ENCODE assay signal across 17 cellular contexts in genomic region chr5:821504-821903, GRCh38. TPM values are rescaled to one million over a fixed set of nuclear protein-coding genes. Genes with fewer than 3 reads are reported as not detected.
DNase-seq lines count a peak whose midpoint lies in the region; ATAC-seq and TF ChIP-seq lines count a peak whose summit lies in the region.
"Had no signal": no experiment of that assay in that cellular context is flagged by ENCODE, and none has a peak within 500 bp of the region (broad histone marks: within the 10 kb centered on the region; RNA-seq: fewer than 3 reads in every experiment).

No MANE protein-coding gene starts in this region.

- no peak overlapping the region for H2AFZ ChIP-seq in DND-41 (ENCODE audit: low read depth, low read length)
- H2AFZ ChIP-seq: GM23338 had no signal

- H3K4me3 ChIP-seq in DND-41 (ENCODE audit: low read depth in 1 of 2, low read length in 2 of 2) (no peak overlapping the region), upper lobe of left lung (no peak overlapping the region)
- H3K4me3 ChIP-seq: GM23338, SJCRH30 had no signal

- TF ChIP-seq POLR2A in upper lobe of left lung (IDR thresholded peaks at IDR 0.05), result no peak

- DNase-seq in DND-41 (no peak), GM13976 (ENCODE audit: low spot score) (peak; percentile 4), NCI-H524 treated with DMSO at 0.1 percent for 48 hours (lab: John Stamatoyannopoulos, UW) (peak; percentile 19), left colon (no peak), HK-2 (ENCODE audit: unreplicated experiment) (no peak), upper lobe of left lung (no peak)
- DNase-seq: C1 segment of cervical spinal cord; CD8-positive, alpha-beta memory T cell; DMS79 treated with DMSO at 0.1 percent for 48 hours; HCEC 1CT; NCI-H1436; NCI-H1930; NCI-H774; SJCRH30 had no signal

- H3K27me3 ChIP-seq in DND-41 (ENCODE audit: insufficient read depth, low read length, poor library complexity) (no peaks in the 10 kb centered on the region), upper lobe of left lung (no peaks in the 10 kb centered on the region)
- H3K27me3 ChIP-seq: SJCRH30 had no signal

- 81 to 83% methylated on average over 8 of the region's 8 CpGs for WGBS in upper lobe of left lung, 2 donors

- TF ChIP-seq EP300 in upper lobe of left lung (IDR thresholded peaks at IDR 0.05), result no peak

- H3K4me2 ChIP-seq in DND-41 (ENCODE audit: insufficient read depth, low read length), result no peak overlapping the region
- H3K4me2 ChIP-seq: GM23338 had no signal

- TF ChIP-seq CTCF in DND-41 (IDR thresholded peaks at IDR 0.05; ENCODE audit: borderline replicate concordance, extremely low read depth, low read length, poor library complexity, severe bottlenecking), result peak; percentile 9
- TF ChIP-seq CTCF in GM13976 (IDR thresholded peaks at IDR 0.05; ENCODE audit: borderline replicate concordance, control extremely low read depth, extremely low read depth, insufficient read depth, missing control alignments), result no peak
- no peak for TF ChIP-seq CTCF in upper lobe of left lung (IDR thresholded peaks at IDR 0.05)

- no peak overlapping the region for H3K9ac ChIP-seq in DND-41 (ENCODE audit: low read depth, low read length)

- intact Hi-C loops in left colon (cut with DNase I, micrococcal nuclease), result no loop called here

- no peaks in the 10 kb centered on the region for H3K9me3 ChIP-seq in DND-41 (ENCODE audit: insufficient read depth, low read length, severe bottlenecking)
- no peaks in the 10 kb centered on the region for H3K9me3 ChIP-seq in upper lobe of left lung
- H3K9me3 ChIP-seq: SJCRH30 had no signal

- H4K20me1 ChIP-seq in DND-41 (ENCODE audit: insufficient read depth, low read length), result no peaks in the 10 kb centered on the region

- H3K36me3 ChIP-seq in DND-41 (ENCODE audit: insufficient read depth, low read length) (no peaks in the 10 kb centered on the region), upper lobe of left lung (no peaks in the 10 kb centered on the region)
- H3K36me3 ChIP-seq: SJCRH30 had no signal

- no peak overlapping the region for H3K27ac ChIP-seq in DND-41 (ENCODE audit: low read length)
- no peak overlapping the region for H3K27ac ChIP-seq in upper lobe of left lung
- H3K27ac ChIP-seq: RWPE1, SJCRH30 had no signal

- H3K79me2 ChIP-seq in DND-41 (ENCODE audit: insufficient read depth, low read length), result no peaks in the 10 kb centered on the region

- H3K4me1 ChIP-seq in DND-41 (ENCODE audit: insufficient read depth, low read length) (no peaks in the 10 kb centered on the region), upper lobe of left lung (no peaks in the 10 kb centered on the region)
- H3K4me1 ChIP-seq: SJCRH30 had no signal

- ATAC-seq in DND-41 (ENCODE audit: insufficient read depth, low read depth) (no peak), left colon (peak; percentile 52), GM21367 (IDR thresholded peaks at IDR 0.05; ENCODE audit: unreplicated experiment) (no peak), upper lobe of left lung (ENCODE audit: low FRiP score in 2 of 2) (no peak)
- ATAC-seq: GM23338 had no signal

- in situ Hi-C loops in GM13976 (cut with MboI; ENCODE audit: low sequenced_read_pairs, unreplicated experiment), result no loop called here

RNA-seq across cellular contexts. Expression of gene ZDHHC11, which starts 29.3 kb away (rescaled TPM):
- 10 to 100 TPM in 1 of 2 donors, 1 to 10 TPM in 1; 2.7 to 27.8 TPM for total RNA-seq in left colon
- total RNA-seq in upper lobe of left lung, result 10 to 100 TPM; 18.9 to 64.6 (median 27.5) TPM

RNA-seq across cellular contexts. Expression of gene ZDHHC11B, which starts 37.0 kb away (rescaled TPM):
- total RNA-seq in left colon (10 to 100 TPM in 1 of 2 donors, 1 to 10 TPM in 1; 1.5 to 15.9 TPM), upper lobe of left lung (10 to 100 TPM in 4 of 6 donors, 1 to 10 TPM in 2; 7.4 to 40.8 (median 13.1) TPM)

Comparison
In these comparisons a context has a peak if more than half of its experiments do, and no peak if none do; other contexts are left out.
1. DNase-seq: peak in GM13976 (single experiment) and NCI-H524 treated with DMSO at 0.1 percent for 48 hours (single experiment); none in DND-41 (single experiment), left colon (0 of 2), HK-2 (single experiment) and upper lobe of left lung (0 of 2).